Comparison of ENCODE assay signal across 8 cellular contexts in the genomic region with DNA sequence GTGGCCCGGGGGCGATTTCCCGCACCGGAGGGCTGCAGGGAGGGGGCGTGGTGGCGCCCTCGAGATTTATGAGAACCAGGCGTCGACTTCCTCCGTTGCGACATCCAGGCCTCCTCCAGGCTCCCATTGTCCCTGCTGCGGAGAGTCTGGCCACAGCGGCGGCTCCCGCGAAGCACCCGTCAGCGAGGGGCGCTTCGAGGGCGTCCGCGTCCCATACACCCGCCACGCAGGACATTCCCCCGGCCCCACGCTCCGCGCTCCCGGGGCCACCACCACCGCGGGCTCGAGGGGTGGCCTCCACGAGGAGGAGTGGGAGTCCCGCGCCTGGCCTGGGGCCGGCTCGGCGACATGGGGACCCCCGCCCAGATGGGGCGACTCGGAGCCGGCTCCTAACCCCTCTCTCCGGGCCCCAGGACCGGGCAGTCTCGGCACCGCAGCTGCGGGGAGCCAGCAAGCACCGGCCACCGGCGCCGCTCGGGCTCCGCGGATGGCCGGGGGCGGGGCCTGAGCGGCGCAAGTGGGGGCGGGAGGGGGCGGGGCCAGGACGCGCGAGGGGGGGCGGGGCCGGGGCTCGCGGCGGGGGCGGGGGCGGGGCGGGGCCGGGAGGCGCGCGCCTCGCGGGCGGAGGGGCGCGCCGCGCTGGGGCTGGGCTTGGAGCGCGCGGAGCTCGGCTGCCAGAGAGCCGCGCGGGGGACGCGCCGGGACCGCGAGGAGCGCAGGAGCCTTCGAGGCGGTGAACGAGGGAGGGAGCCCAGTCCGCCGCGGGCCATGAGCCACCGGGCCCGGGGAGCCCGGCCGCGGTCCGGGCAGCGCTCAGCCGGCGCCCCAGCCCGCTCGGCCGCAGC. TPM values are rescaled to one million over a fixed set of nuclear protein-coding genes. Genes with fewer than 3 reads are reported as not detected.
DNase-seq lines count a peak whose midpoint lies in the region; ATAC-seq, FAIRE-seq and TF ChIP-seq lines count a peak whose summit lies in the region.

A gene (plus strand): TSS at position 632 of the 845 bp plus-strand sequence. CDS start 13,683 bp downstream, outside the sequence.

- peaks cover 30% of the 10 kb centered on the region for H4K20me1 ChIP-seq in K562 (replicated peaks; ENCODE audit: control insufficient read depth, insufficient read depth, low read length)

- TF ChIP-seq EP300 in Ishikawa (IDR thresholded peaks at IDR 0.05; ENCODE audit: borderline replicate concordance) (no peak), K562 (IDR thresholded peaks at IDR 0.05; ENCODE audit: low read length) (no peak)

- DNase-seq in A172 (ENCODE audit: low spot score) (peak; percentile 54), GM12865 (ENCODE audit: low read depth) (peak; percentile 79), SKM-1 (lab: John Stamatoyannopoulos, UW; ENCODE audit: unreplicated experiment) (peak; percentile 53), K562 (ENCODE audit: extremely low read depth in 1 of 4, low spot score in 3 of 4) (peak; percentile 84 to 97 (median 94)), retinal pigment epithelial cell (ENCODE audit: low read depth) (no peak)

- peak within 1 kb of the TSS; percentile 41; the same call in 1 of the 3 replicates for H3K27ac ChIP-seq in K562 (ENCODE audit: extremely low read depth, low read depth, low read length)

- TF ChIP-seq CTCF in GM12865 (IDR thresholded peaks at IDR 0.05; ENCODE audit: insufficient read depth, low read depth, low read length, missing control alignments) (no peak), K562 (IDR thresholded peaks at IDR 0.05 in 2 of 3, conservative IDR thresholded peaks at IDR 0.05 in 1 of 3; ENCODE audit: insufficient read depth in 2 of 3, low read depth in 1 of 3, low read length in 3 of 3) (no peak), retinal pigment epithelial cell (conservative IDR thresholded peaks at IDR 0.05; ENCODE audit: low read depth, low read length) (no peak)

- H3K4me3 ChIP-seq in GM12865 (ENCODE audit: low read depth, low read length): peak within 1 kb of the TSS; percentile 80
- H3K4me3 ChIP-seq in K562: peak within 1 kb of the TSS; percentile 55
- peak within 1 kb of the TSS; percentile 65 for H3K4me3 ChIP-seq in iPS-11a (ENCODE audit: low read depth, low read length)
- H3K4me3 ChIP-seq in retinal pigment epithelial cell (ENCODE audit: low read length): peak within 1 kb of the TSS; percentile 58

- peak within 1 kb of the TSS; percentile 84 for H2AFZ ChIP-seq in K562 (ENCODE audit: low read depth, low read length)

- no peaks in the 10 kb centered on the region for H3K9me3 ChIP-seq in K562 (replicated peaks; ENCODE audit: control insufficient read depth, insufficient read depth, low read depth, low read length)

- CTCF ChIA-PET in K562 (lab: Yijun Ruan, JAX; ENCODE audit: low intra/inter-chr PET ratio): no interaction called here

- no peaks in the 10 kb centered on the region for H3K79me2 ChIP-seq in K562 (ENCODE audit: control insufficient read depth, insufficient read depth, low read length)

- in situ Hi-C loops in K562 (cut with MboI): loop anchor here (5.0 kb wide), 1 partner anchor 36 kb away; no protein-coding TSS in a partner anchor

- peak within 1 kb of the TSS; percentile 75 for H3K4me2 ChIP-seq in K562 (ENCODE audit: insufficient read depth, low read length)

- no peak for TF ChIP-seq RAD21 in Ishikawa (IDR thresholded peaks at IDR 0.05; ENCODE audit: low read depth)
- TF ChIP-seq RAD21 in K562 (CRISPR knock-in tag; conservative IDR thresholded peaks at IDR 0.05 in 1 of 2, IDR thresholded peaks at IDR 0.05 in 1 of 2): no peak

- H3K36me3 ChIP-seq in K562 (ENCODE audit: control insufficient read depth, insufficient read depth, low read length): no peaks in the 10 kb centered on the region

- BruUV-seq in K562 (replicated peaks; lab: Mats Ljungman, UMichigan): no TSS peak

- WGBS in K562 (ENCODE audit: insufficient coverage, low coverage, missing lambda C conversion rate): under 1% methylated on average over 46 of the region's 114 CpGs

- peaks cover 10 to 52% of the 10 kb centered on the region in 2 experiments; a peak in 4 of 5 replicates for H3K4me1 ChIP-seq in K562 (replicated peaks in 1 of 2; ENCODE audit: control insufficient read depth in 2 of 2, insufficient read depth in 2 of 2, low read length in 2 of 2)

- intact Hi-C loops in K562 (cut with micrococcal nuclease): no loop called here

- ATAC-seq in K562 (peak; percentile 78), HG03097 (IDR thresholded peaks at IDR 0.05; ENCODE audit: low FRiP score, unreplicated experiment) (no peak)

- H3K27me3 ChIP-seq in K562 (ENCODE audit: control insufficient read depth in 2 of 2, insufficient read depth in 2 of 2, low read length in 2 of 2): peaks cover 20 to 53% of the 10 kb centered on the region in 2 experiments; a peak in 4 of 5 replicates

- H3K9ac ChIP-seq in K562 (ENCODE audit: insufficient read depth in 1 of 2, low read depth in 2 of 2, low read length in 2 of 2): peak within 1 kb of the TSS; percentile 53 to 92; a peak in 3 of 4 replicates

- TF ChIP-seq POLR2A in K562 (conservative IDR thresholded peaks at IDR 0.05): peak; percentile 70

- POLR2A ChIA-PET in K562 (lab: Yijun Ruan, JAX): no interaction called here

- peak; percentile 78 for FAIRE-seq in K562 (lab: Jason Lieb, UNC)

- H3K9me1 ChIP-seq in K562 (ENCODE audit: control insufficient read depth, insufficient read depth, low read length): no peaks in the 10 kb centered on the region

TF ChIP-seq in Ishikawa, 13 proteins besides CTCF, POLR2A, EP300 and RAD21 (continues in another document):
- TF ChIP-seq, protein P1, sequence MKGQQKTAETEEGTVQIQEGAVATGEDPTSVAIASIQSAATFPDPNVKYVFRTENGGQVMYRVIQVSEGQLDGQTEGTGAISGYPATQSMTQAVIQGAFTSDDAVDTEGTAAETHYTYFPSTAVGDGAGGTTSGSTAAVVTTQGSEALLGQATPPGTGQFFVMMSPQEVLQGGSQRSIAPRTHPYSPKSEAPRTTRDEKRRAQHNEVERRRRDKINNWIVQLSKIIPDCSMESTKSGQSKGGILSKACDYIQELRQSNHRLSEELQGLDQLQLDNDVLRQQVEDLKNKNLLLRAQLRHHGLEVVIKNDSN (IDR thresholded peaks at IDR 0.05): no peak

TF ChIP-seq in K562, 482 proteins besides CTCF, POLR2A, EP300 and RAD21 (continues in another document):
- TF ChIP-seq ZNF121 (CRISPR knock-in tag; conservative IDR thresholded peaks at IDR 0.05) (no peak), POLR2AphosphoS2 (IDR thresholded peaks at IDR 0.05; ENCODE audit: low read length) (no peak), POLR2AphosphoS5 (IDR thresholded peaks at IDR 0.05; ENCODE audit: control insufficient read depth, insufficient read depth, low read depth, low read length) (peak; percentile 56; the same call in 1 of the 2 replicates), RB1 (IDR thresholded peaks at IDR 0.05; ENCODE audit: low read depth) (peak; percentile 52; the same call in 1 of the 2 replicates)

RNA-seq across cellular contexts. Expression of the gene that starts here (rescaled TPM):
- total RNA-seq in A172 (2014; rRNA removed; shearing (Covaris generic)): 2.0 and 2.5 TPM in 2 replicates
- 0.72 TPM in 1 of 2 replicates, not detected in the other for total RNA-seq in K562 (2011; cell fraction: chromatin; rRNA removed; ENCODE audit: low replicate concordance)
- total RNA-seq in K562 (2011; cell fraction: nucleolus; rRNA removed): 0.66 and 1.0 TPM in 2 replicates
- 0.22 and 0.31 TPM in 2 replicates for total RNA-seq in K562 (2011; cell fraction: nucleoplasm; rRNA removed)
- total RNA-seq in K562 (2014; rRNA removed) (0.68 TPM in 1 of 2 replicates, not detected in the other), K562 (2014; rRNA removed; fragmentation: Illumina TruSeq; extraction: Trizol) (not detected in 2 replicates), K562 (2015; rRNA removed; fragmentation: Illumina TruSeq; extraction: Trizol) (0.08 TPM in 1 of 2 replicates, not detected in the other), K562 (2021) (0.34 and 0.89 TPM in 2 replicates)
- polyA plus RNA-seq in K562 (2011; rRNA removed) (0.03 and 0.07 TPM in 2 replicates), K562 (2014; fragmentation: Illumina TruSeq; extraction: Trizol) (0.07 and 0.08 TPM in 2 replicates), K562 (2014; fragmentation: Nextera tagmentation; extraction: Ambion mirVana) (not detected), K562 (2014; rRNA removed) (0.07 and 0.12 TPM in 2 replicates)
- polyA plus RNA-seq in K562 (2011; cell fraction: cytosol; rRNA removed): 0.13 and 0.64 TPM in 2 replicates
- 0.14 and 0.36 TPM in 2 replicates for polyA plus RNA-seq in K562 (2011; cell fraction: nucleus; rRNA removed)
- 0.14 and 0.46 TPM in 2 replicates for polyA plus RNA-seq in K562 (2012)
- polyA minus RNA-seq in K562 (2011; rRNA and poly(A)+ RNA removed): 0.18 TPM in 1 of 2 replicates, not detected in the other
- 0.38 TPM in 1 of 2 replicates, not detected in the other for polyA minus RNA-seq in K562 (2011; cell fraction: cytosol; rRNA and poly(A)+ RNA removed)
- 0.22 and 0.40 TPM in 2 replicates for polyA minus RNA-seq in K562 (2011; cell fraction: nucleus; rRNA and poly(A)+ RNA removed)
